In the genomic region with DNA sequence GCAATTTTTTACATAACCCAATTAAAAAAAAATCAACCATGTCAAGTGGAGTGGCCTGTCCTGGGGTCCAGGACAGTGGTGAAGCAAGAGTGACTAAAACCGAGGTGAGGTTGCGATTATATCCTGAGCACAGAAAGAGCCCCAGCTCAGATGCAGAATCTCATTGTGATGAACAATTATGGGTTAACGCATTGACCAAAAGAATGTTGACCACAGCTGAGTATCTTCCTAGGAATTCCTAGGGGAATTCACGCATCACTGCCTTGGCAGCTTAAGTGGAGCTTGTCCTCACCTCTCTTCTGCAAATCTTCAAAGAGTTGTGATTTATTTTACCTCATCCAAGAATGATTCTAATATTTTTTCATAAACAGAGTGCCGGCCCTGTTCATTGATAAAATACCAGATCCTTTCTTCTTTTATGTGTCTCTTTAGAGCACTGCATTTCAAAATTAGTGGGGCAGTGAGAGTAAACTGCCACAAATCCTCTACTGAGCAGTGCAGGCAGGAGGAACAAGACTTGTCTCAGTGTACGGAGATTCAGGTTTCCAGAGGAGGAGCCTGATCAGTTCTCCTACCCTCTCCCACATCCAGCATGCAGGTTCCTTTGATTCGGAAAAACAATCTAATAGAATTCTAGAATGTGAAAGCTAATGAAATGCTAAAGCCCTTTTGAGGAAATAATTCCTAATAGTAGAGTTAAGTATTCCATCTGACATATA, we compare ENCODE assay signal across 13 cellular contexts.
DNase-seq lines count a peak whose midpoint lies in the region; ATAC-seq and TF ChIP-seq lines count a peak whose summit lies in the region.
"Had no signal": no experiment of that assay in that cellular context is flagged by ENCODE, and none has a peak within 500 bp of the region (broad histone marks: within the 10 kb centered on the region; RNA-seq: fewer than 3 reads in every experiment).

No MANE protein-coding gene starts in this region.

- no peak for TF ChIP-seq CTCF in fibroblast of mammary gland (conservative IDR thresholded peaks at IDR 0.05; ENCODE audit: control insufficient read depth, insufficient read depth, low read depth, low read length)

- H3K4me3 ChIP-seq in HAP-1 (no peak overlapping the region), fibroblast of mammary gland (ENCODE audit: control insufficient read depth, low read depth, low read length) (no peak overlapping the region)
- H3K4me3 ChIP-seq: adrenal gland had no signal

- H3K27me3 Mint-ChIP-seq in activated CD4-positive, alpha-beta memory T cell treated with anti-CD3 and anti-CD28 coated beads, Interleukin-2, amount 10 ng/mL, durations not matched to agents 7 days and 5 days, result peaks cover 40% of the 10 kb centered on the region

- in situ Hi-C loops in HAP-1 (cut with MboI; ENCODE audit: low sequenced_read_pairs), result no loop called here

- H3K4me1 Mint-ChIP-seq in activated CD4-positive, alpha-beta memory T cell treated with anti-CD3 and anti-CD28 coated beads, Interleukin-2, amount 10 ng/mL, durations not matched to agents 7 days and 5 days, result no peaks in the 10 kb centered on the region

- no peak for ATAC-seq in HG02588 (IDR thresholded peaks at IDR 0.05; ENCODE audit: unreplicated experiment)
- ATAC-seq in GM18519 (IDR thresholded peaks at IDR 0.05; ENCODE audit: low FRiP score, unreplicated experiment), result no peak
- ATAC-seq: activated CD4-positive, CD25-positive, alpha-beta regulatory T cell treated with anti-CD3 and anti-CD28 coated beads, Interleukin-2, amount 50 U/mL, for 24 hours had no signal

- H3K27me3 ChIP-seq in HAP-1 (ENCODE audit: low read depth), result no peaks in the 10 kb centered on the region

- H3K4me1 ChIP-seq in HAP-1, result peaks cover 4% of the 10 kb centered on the region
- H3K4me1 ChIP-seq: adrenal gland had no signal

- no peaks in the 10 kb centered on the region for H3K9me3 ChIP-seq in HAP-1

- H3K36me3 Mint-ChIP-seq in activated CD4-positive, alpha-beta memory T cell treated with anti-CD3 and anti-CD28 coated beads, Interleukin-2, amount 10 ng/mL, durations not matched to agents 7 days and 5 days (ENCODE audit: low read depth), result no peaks in the 10 kb centered on the region

- CTCF ChIA-PET in activated CD4-positive, alpha-beta memory T cell treated with anti-CD3 and anti-CD28 coated beads, Interleukin-2, amount 10 ng/mL, durations not matched to agents 7 days and 5 days (lab: Charles Lee), result no interaction called here

- DNase-seq in A172 (ENCODE audit: low spot score), result peak; percentile 87
- peak; percentile 29 to 40 for DNase-seq in HAP-1 (ENCODE audit: low spot score in 2 of 2)
- peak; percentile 54 for DNase-seq in RKO (ENCODE audit: low spot score)
- peak; percentile 67 for DNase-seq in fibroblast of mammary gland (ENCODE audit: low read depth)
- no peak for DNase-seq in activated CD4-positive, alpha-beta memory T cell treated with anti-CD3 and anti-CD28 coated beads, Interleukin-2, amount 10 ng/mL, durations not matched to agents 7 days and 5 days
- no peak for DNase-seq in anterior cingulate cortex (lab: John Stamatoyannopoulos, UW)
- DNase-seq: adrenal gland; effector CD4-positive, alpha-beta T cell; foreskin melanocyte; stimulated activated CD4-positive, alpha-beta T cell treated with anti-CD3 and anti-CD28 coated beads, Interleukin-2, amount 100 ng/mL, for 48 hours had no signal

- no peaks in the 10 kb centered on the region for H3K9me3 Mint-ChIP-seq in activated CD4-positive, alpha-beta memory T cell treated with anti-CD3 and anti-CD28 coated beads, Interleukin-2, amount 10 ng/mL, durations not matched to agents 7 days and 5 days

- H3K4me3 Mint-ChIP-seq in activated CD4-positive, alpha-beta memory T cell treated with anti-CD3 and anti-CD28 coated beads, Interleukin-2, amount 10 ng/mL, durations not matched to agents 7 days and 5 days, result no peak overlapping the region

- no peaks in the 10 kb centered on the region for H3K36me3 ChIP-seq in HAP-1 (replicated peaks)
- H3K36me3 ChIP-seq: adrenal gland had no signal

- POLR2A ChIA-PET in activated CD4-positive, alpha-beta memory T cell treated with anti-CD3 and anti-CD28 coated beads, Interleukin-2, amount 10 ng/mL, durations not matched to agents 7 days and 5 days (lab: Charles Lee), result no interaction called here

- no peak overlapping the region for H3K27ac Mint-ChIP-seq in activated CD4-positive, alpha-beta memory T cell treated with anti-CD3 and anti-CD28 coated beads, Interleukin-2, amount 10 ng/mL, durations not matched to agents 7 days and 5 days

Comparison
In these comparisons a context has a peak if more than half of its experiments do, and no peak if none do; other contexts are left out.
1. DNase-seq: peak in A172 (single experiment), HAP-1 (2 of 2), RKO (single experiment) and fibroblast of mammary gland (single experiment); none in activated CD4-positive, alpha-beta memory T cell treated with anti-CD3 and anti-CD28 coated beads, Interleukin-2, amount 10 ng/mL, durations not matched to agents 7 days and 5 days (single experiment) and anterior cingulate cortex (0 of 58).